Comparison of ENCODE assay signal across 8 cellular contexts in genomic region chr13:20772401-20773131, GRCh38. TPM values are rescaled to one million over a fixed set of nuclear protein-coding genes. Genes with fewer than 3 reads are reported as not detected.
DNase-seq lines count a peak whose midpoint lies in the region; ATAC-seq and TF ChIP-seq lines count a peak whose summit lies in the region.

No MANE protein-coding gene starts in this region.

- no TSS peak for BruUV-seq in Panc1 (replicated peaks; lab: Mats Ljungman, UMichigan)

- H3K27ac Mint-ChIP-seq in endothelial cell (ENCODE audit: unreplicated experiment) (peak overlapping the region; percentile 65), progenitor cell of endocrine pancreas (peak overlapping the region; percentile 99)

- peak overlapping the region; percentile 90 for H3K27ac ChIP-seq in Panc1 (ENCODE audit: low read length)

- TF ChIP-seq CTCF in Panc1 (IDR thresholded peaks at IDR 0.05) (no peak), endothelial cell (IDR thresholded peaks at IDR 0.05; ENCODE audit: unreplicated experiment) (no peak), progenitor cell of endocrine pancreas (IDR thresholded peaks at IDR 0.05; ENCODE audit: unreplicated experiment) (no peak)

- POLR2A ChIA-PET in Panc1 (lab: Charles Lee): no interaction called here

- H3K4me3 ChIP-seq in GM08714 (ENCODE audit: low read length): peak overlapping the region; percentile 69
- peak overlapping the region; percentile 62 to 63 for H3K4me3 ChIP-seq in Panc1 (ENCODE audit: low read depth in 2 of 2, low read length in 2 of 2)

- CTCF ChIA-PET in Panc1 (lab: Charles Lee): interaction anchor here (0.7 kb wide), 1 partner anchor 49 kb away, joined by 6 read pairs; no protein-coding TSS in a partner anchor

- H3K4me1 ChIP-seq in Panc1 (ENCODE audit: control insufficient read depth, insufficient read depth, low read length): 0 out of 2 replicates have a peak, but pooled peaks cover 2% of the 10 kb centered on the region

- peaks cover 21% of the 10 kb centered on the region for H3K36me3 Mint-ChIP-seq in endothelial cell (ENCODE audit: low read depth, unreplicated experiment)
- peaks cover 32% of the 10 kb centered on the region for H3K36me3 Mint-ChIP-seq in progenitor cell of endocrine pancreas (ENCODE audit: insufficient read depth)

- H3K9me3 ChIP-seq in Panc1 (ENCODE audit: control insufficient read depth, insufficient read depth, low read depth, low read length): no peaks in the 10 kb centered on the region

- H3K4me3 Mint-ChIP-seq in endothelial cell (ENCODE audit: unreplicated experiment) (peak overlapping the region; percentile 95), progenitor cell of endocrine pancreas (ENCODE audit: low read depth) (peak overlapping the region; percentile 99)

- no peaks in the 10 kb centered on the region for H3K27me3 ChIP-seq in Panc1 (ENCODE audit: control insufficient read depth, insufficient read depth, low read length)

- H3K9me3 Mint-ChIP-seq in endothelial cell (ENCODE audit: unreplicated experiment) (no peaks in the 10 kb centered on the region), progenitor cell of endocrine pancreas (ENCODE audit: low read depth) (peaks cover 25% of the 10 kb centered on the region)

- DNase-seq in Panc1 (ENCODE audit: low read depth, low spot score) (no peak), endothelial cell (ENCODE audit: low spot score) (no peak), progenitor cell of endocrine pancreas (ENCODE audit: low spot score, unreplicated experiment) (no peak), COLO829 (ENCODE audit: low spot score) (no peak), NCI-H2227 (lab: John Stamatoyannopoulos, UW; ENCODE audit: unreplicated experiment) (no peak)

- ATAC-seq in Panc1 (no peak), GM18520 (IDR thresholded peaks at IDR 0.05; ENCODE audit: unreplicated experiment) (no peak), GM21723 (IDR thresholded peaks at IDR 0.05; ENCODE audit: unreplicated experiment) (no peak)

- peaks cover 3% of the 10 kb centered on the region for H3K27me3 Mint-ChIP-seq in endothelial cell (ENCODE audit: unreplicated experiment)
- H3K27me3 Mint-ChIP-seq in progenitor cell of endocrine pancreas: no peaks in the 10 kb centered on the region

- H3K4me1 Mint-ChIP-seq in endothelial cell (ENCODE audit: unreplicated experiment) (peaks cover 10% of the 10 kb centered on the region), progenitor cell of endocrine pancreas (ENCODE audit: low read depth) (peaks cover 11% of the 10 kb centered on the region)

- in situ Hi-C loops in Panc1 (cut with HindIII; ENCODE audit: low pct_unique_long_range_greater_than_20kb, low sequenced_read_pairs): no loop called here

- no peaks in the 10 kb centered on the region; the same call in none of the 2 replicates for H3K36me3 ChIP-seq in Panc1 (ENCODE audit: control insufficient read depth, insufficient read depth, low read length)

- intact Hi-C loops in Panc1 (cut with micrococcal nuclease; ENCODE audit: unreplicated experiment): loop anchor here (10.0 kb wide), 1 partner anchor 278 kb away; no protein-coding TSS in a partner anchor

RNA-seq across cellular contexts. Expression of gene EEF1AKMT1, which starts 1.2 kb away (rescaled TPM):
- total RNA-seq in Panc1 (2021; ENCODE audit: unreplicated experiment): 5.4 TPM
- 6.0 TPM for polyA plus RNA-seq in Panc1 (2012; ENCODE audit: insufficient read length)
- 9.6 TPM for total RNA-seq in endothelial cell (ENCODE audit: unreplicated experiment)
- 10.7 and 12.9 TPM in 2 replicates for total RNA-seq in progenitor cell of endocrine pancreas
